Comparison of ENCODE assay signal across 8 cellular contexts in genomic region chr5:122500245-122501086, GRCh38.
DNase-seq lines count a peak whose midpoint lies in the region; ATAC-seq and TF ChIP-seq lines count a peak whose summit lies in the region.

No MANE protein-coding gene starts in this region.

- no peaks in the 10 kb centered on the region for H3K9me3 ChIP-seq in trophoblast cell (ENCODE audit: insufficient read depth, low read depth, low read length)

- H3K27ac ChIP-seq in trophoblast cell (ENCODE audit: low read depth, low read length), result no peak overlapping the region

- no peak overlapping the region for H3K23ac ChIP-seq in trophoblast cell (ENCODE audit: low read length)

- no peak overlapping the region for H3K4me2 ChIP-seq in trophoblast cell (ENCODE audit: low read length)

- ATAC-seq in HG02938 (IDR thresholded peaks at IDR 0.05; ENCODE audit: unreplicated experiment) (peak; percentile 64), HG03097 (IDR thresholded peaks at IDR 0.05; ENCODE audit: low FRiP score, unreplicated experiment) (no peak)
- ATAC-seq in activated T-cell treated with anti-CD3 and anti-CD28 coated beads, Interleukin-2, amount 50 U/mL, for 4 hours, result no peak

- no peak overlapping the region for H3K4me3 Mint-ChIP-seq in activated T-cell treated with anti-CD3 and anti-CD28 coated beads, Interleukin-2, amount 50 U/mL, for 4 hours

- DNase-seq in GM06990 (ENCODE audit: extremely low read depth, insufficient read length) (no peak), SK-N-DZ (ENCODE audit: low spot score) (peak; percentile 68), foreskin melanocyte (peak; percentile 32), trophoblast cell (peak; percentile 35 to 69)
- DNase-seq in effector CD8-positive, alpha-beta T cell (lab: John Stamatoyannopoulos, UW), result no peak
- DNase-seq in activated T-cell treated with anti-CD3 and anti-CD28 coated beads, Interleukin-2, amount 50 U/mL, for 4 hours, result no peak

- H3K4ac ChIP-seq in trophoblast cell (ENCODE audit: low read depth, low read length), result no peak overlapping the region

- H3K9me3 Mint-ChIP-seq in activated T-cell treated with anti-CD3 and anti-CD28 coated beads, Interleukin-2, amount 50 U/mL, for 4 hours, result no peaks in the 10 kb centered on the region

- H2BK5ac ChIP-seq in trophoblast cell (ENCODE audit: low read depth, low read length, poor library complexity), result no peak overlapping the region

- no peak overlapping the region for H2BK12ac ChIP-seq in trophoblast cell (ENCODE audit: low read length)

- no peaks in the 10 kb centered on the region for H3K4me1 ChIP-seq in trophoblast cell (ENCODE audit: control insufficient read depth in 1 of 2, insufficient read depth in 2 of 2, low read length in 2 of 2)

- H2BK120ac ChIP-seq in trophoblast cell (ENCODE audit: insufficient read depth, low read length, poor library complexity), result no peak overlapping the region

- no peak overlapping the region for H4K8ac ChIP-seq in trophoblast cell (ENCODE audit: low read depth, low read length)

- no peak overlapping the region for H3K18ac ChIP-seq in trophoblast cell (ENCODE audit: low read length)

- no peaks in the 10 kb centered on the region for H3K27me3 Mint-ChIP-seq in activated T-cell treated with anti-CD3 and anti-CD28 coated beads, Interleukin-2, amount 50 U/mL, for 4 hours (ENCODE audit: low read depth)

- H3K4me3 ChIP-seq in GM06990 (replicated peaks; ENCODE audit: low read depth, low read length), result no peak overlapping the region
- H3K4me3 ChIP-seq in trophoblast cell (ENCODE audit: low read depth, low read length), result no peak overlapping the region

- no peak overlapping the region for H2AK5ac ChIP-seq in trophoblast cell (ENCODE audit: low read length)

- H3K4me1 Mint-ChIP-seq in activated T-cell treated with anti-CD3 and anti-CD28 coated beads, Interleukin-2, amount 50 U/mL, for 4 hours (ENCODE audit: low read depth), result no peaks in the 10 kb centered on the region

- H3K27me3 ChIP-seq in GM06990 (replicated peaks; ENCODE audit: control insufficient read depth, insufficient read depth, low read length), result no peaks in the 10 kb centered on the region
- no peaks in the 10 kb centered on the region for H3K27me3 ChIP-seq in trophoblast cell (ENCODE audit: insufficient read depth, low read length)

- H3K36me3 Mint-ChIP-seq in activated T-cell treated with anti-CD3 and anti-CD28 coated beads, Interleukin-2, amount 50 U/mL, for 4 hours (ENCODE audit: insufficient read depth), result no peaks in the 10 kb centered on the region

- H3K14ac ChIP-seq in trophoblast cell (ENCODE audit: low read length), result no peak overlapping the region

- no CpG with 5 or more reads among the region's 12 CpGs for WGBS in trophoblast cell (ENCODE audit: extremely low coverage, insufficient coverage, insufficient read length)

- H3K36me3 ChIP-seq in GM06990 (ENCODE audit: control insufficient read depth, insufficient read depth, low read length) (no peaks in the 10 kb centered on the region), trophoblast cell (ENCODE audit: control insufficient read depth in 1 of 2, insufficient read depth in 2 of 2, low read length in 2 of 2) (no peaks in the 10 kb centered on the region)

- peak; percentile 40 for TF ChIP-seq CTCF in GM06990 (IDR thresholded peaks at IDR 0.05; ENCODE audit: insufficient read depth, low read length, poor library complexity, severe bottlenecking)

- no peak overlapping the region for H2AFZ ChIP-seq in trophoblast cell (ENCODE audit: insufficient read depth, low read length, poor library complexity)

- H3K79me1 ChIP-seq in trophoblast cell (ENCODE audit: low read length), result no peaks in the 10 kb centered on the region

- H4K91ac ChIP-seq in trophoblast cell (ENCODE audit: low read depth, low read length), result no peak overlapping the region

- no peaks in the 10 kb centered on the region for H3K79me2 ChIP-seq in trophoblast cell (ENCODE audit: control insufficient read depth, insufficient read depth, low read length, poor library complexity)

- H3K9ac ChIP-seq in trophoblast cell (ENCODE audit: low read length), result no peak overlapping the region

- no peak overlapping the region for H4K12ac ChIP-seq in trophoblast cell (ENCODE audit: low read depth, low read length)

Comparison
In these comparisons a context has a peak if more than half of its experiments do, and no peak if none do; other contexts are left out.
1. DNase-seq: peak in SK-N-DZ (single experiment), foreskin melanocyte (single experiment) and trophoblast cell (2 of 2); none in GM06990 (single experiment), effector CD8-positive, alpha-beta T cell (single experiment) and activated T-cell treated with anti-CD3 and anti-CD28 coated beads, Interleukin-2, amount 50 U/mL, for 4 hours (single experiment).